26 cellular contexts compared by ENCODE assay signal in the genomic region with DNA sequence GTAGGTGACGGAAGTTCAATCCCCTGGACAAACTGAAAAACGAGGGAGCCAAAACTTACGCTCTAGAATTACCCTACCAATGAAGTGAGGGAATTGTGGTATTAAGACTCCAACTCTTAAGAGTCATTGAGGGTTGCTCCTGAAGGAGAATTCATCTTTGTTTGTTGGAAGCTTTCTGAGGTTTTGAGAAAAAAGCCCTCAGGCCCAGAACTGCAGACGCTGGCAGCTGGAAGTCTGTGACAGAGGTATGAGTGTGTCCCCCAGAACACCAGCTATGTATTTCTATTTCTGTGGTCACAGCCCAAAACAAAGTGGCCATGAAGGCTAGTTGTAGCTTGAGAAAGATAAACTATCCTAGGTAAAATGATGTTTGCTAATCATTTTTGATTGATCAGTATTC.
"Had no signal": no experiment of that assay in that cellular context is flagged by ENCODE, and none has a peak within 500 bp of the region (broad histone marks: within the 10 kb centered on the region; RNA-seq: fewer than 3 reads in every experiment).

No MANE protein-coding gene starts in this region.

- FAIRE-seq: frontal cortex, small intestine had no signal

- DNase-seq: activated CD4-positive, alpha-beta T cell treated with anti-CD3 and anti-CD28 coated beads, Interleukin-2, amount 50 U/mL, for 1 hour; activated CD4-positive, CD25-positive, alpha-beta regulatory T cell treated with anti-CD3 and anti-CD28 coated beads, Interleukin-2, amount 50 U/mL, for 72 hours; activated CD8-positive, alpha-beta T cell treated with anti-CD3 and anti-CD28 coated beads, Interleukin-2, amount 10 ng/mL, durations not matched to agents 7 days and 5 days; activated T-cell treated with anti-CD3 and anti-CD28 coated beads, Interleukin-2, amount 50 U/mL, for 24 hours; aorta; caudate nucleus; effector CD4-positive, alpha-beta T cell; glutamatergic neuron; immature natural killer cell; kidney glomerular epithelial cell; left lung; naive thymus-derived CD8-positive, alpha-beta T cell; posterior cingulate gyrus; right lobe of liver; small intestine; stimulated activated CD4-positive, alpha-beta T cell treated with anti-CD3 and anti-CD28 coated beads, Interleukin-15, amount 100 ng/mL, for 24 hours; stimulated activated CD8-positive, alpha-beta memory T cell treated with anti-CD3 and anti-CD28 coated beads, Interleukin-4, amount 100 ng/mL, for 48 hours; stimulated activated naive B cell treated with anti-CD40 and anti-IgM and Interleukin-4, amounts not matched to agents 10 μg/mL and 1 μg/mL and 100 μg/mL, for 72 hours; testis had no signal

- H2AFZ ChIP-seq: hepatocyte, neural progenitor cell had no signal

- H3K27me3 ChIP-seq: hepatocyte, left lung, neural progenitor cell, right lobe of liver, testis had no signal

- H3K4me1 ChIP-seq: left lung, right lobe of liver, testis had no signal

- H3K4me2 ChIP-seq: hepatocyte, neural progenitor cell had no signal

- H3K27ac ChIP-seq: hepatocyte, left lung, neural progenitor cell, right lobe of liver, testis, WERI-Rb-1 had no signal

- H3K4me3 ChIP-seq: hepatocyte, left lung, lung, neural progenitor cell, right lobe of liver, testis had no signal

- H3K79me2 ChIP-seq: hepatocyte had no signal

- ATAC-seq: activated CD8-positive, alpha-beta T cell treated with anti-CD3 and anti-CD28 coated beads, Interleukin-2, amount 10 ng/mL, durations not matched to agents 7 days and 5 days; activated naive CD4-positive, alpha-beta T cell treated with anti-CD3 and anti-CD28 coated beads, Interleukin-2, amount 50 U/mL, for 72 hours; activated T-helper 17 cell treated with anti-CD3 and anti-CD28 coated beads, Interleukin-2, amount 50 U/mL, for 72 hours; left lung; naive thymus-derived CD8-positive, alpha-beta T cell; right lobe of liver; stimulated activated naive B cell treated with anti-CD40 and anti-IgM and Interleukin-4, amounts not matched to agents 10 μg/mL and 1 μg/mL and 100 μg/mL, for 72 hours had no signal

- H3K36me3 ChIP-seq: left lung, neural progenitor cell, right lobe of liver, WERI-Rb-1 had no signal

- H3K9me3 ChIP-seq: left lung, right lobe of liver, testis had no signal

- H3K9ac ChIP-seq: neural progenitor cell had no signal
